ENCODE assay signal across 8 cellular contexts in the genomic region with DNA sequence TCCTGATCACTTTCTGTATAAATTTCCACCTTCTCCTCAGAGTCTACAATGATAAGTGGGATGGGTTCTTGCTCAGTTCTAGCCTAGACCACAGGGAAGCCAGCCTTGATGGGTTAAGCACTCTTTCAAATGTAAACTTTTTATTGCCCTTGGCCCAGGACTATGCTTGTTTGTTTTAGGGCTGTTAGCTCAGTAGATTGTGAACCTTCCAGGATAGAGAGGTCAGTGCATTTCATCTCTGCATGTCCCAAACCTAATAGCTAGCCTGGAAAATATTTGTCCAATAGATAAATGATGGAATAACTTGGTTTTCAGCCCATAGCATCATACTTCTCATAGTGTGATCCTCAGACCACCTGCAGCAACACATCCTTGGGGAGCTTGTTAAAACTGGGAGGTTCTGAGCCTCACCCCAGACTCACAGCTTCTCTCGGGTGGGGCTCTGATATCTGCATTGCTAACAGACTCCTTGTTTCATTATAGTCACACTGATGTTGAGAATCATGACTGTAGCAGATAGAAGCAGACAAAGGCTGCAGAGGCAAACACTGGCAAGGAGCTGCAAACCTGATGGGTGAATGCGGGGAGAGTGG.
"Had no signal": no experiment of that assay in that cellular context is flagged by ENCODE, and none has a peak within 500 bp of the region (broad histone marks: within the 10 kb centered on the region; RNA-seq: fewer than 3 reads in every experiment).

No MANE protein-coding gene starts in this region.

- H3K4me3 ChIP-seq: GM23338 had no signal

- DNase-seq: H9, HCEC 1CT, HFFc6, KBM-7 had no signal

- FAIRE-seq: H1, H54, HTR-8/SVneo had no signal

- H3K4me2 ChIP-seq: GM23338 had no signal

- ATAC-seq: GM23338 had no signal

- H2AFZ ChIP-seq: GM23338 had no signal
